ENCODE assay signal across 31 cellular contexts in genomic region chr12:24898606-24899005, GRCh38. TPM values are rescaled to one million over a fixed set of nuclear protein-coding genes. Genes with fewer than 3 reads are reported as not detected.
DNase-seq lines count a peak whose midpoint lies in the region; ATAC-seq and TF ChIP-seq lines count a peak whose summit lies in the region.
"Had no signal": no experiment of that assay in that cellular context is flagged by ENCODE, and none has a peak within 500 bp of the region (broad histone marks: within the 10 kb centered on the region; RNA-seq: fewer than 3 reads in every experiment).

No MANE protein-coding gene starts in this region.

- H2BK15ac ChIP-seq in IMR-90 (ENCODE audit: low read depth, low read length), result no peak overlapping the region

- H3K79me1 ChIP-seq in IMR-90 (ENCODE audit: low read depth in 1 of 2, low read length in 2 of 2), result peaks cover 27 to 79% of the 10 kb centered on the region in 2 experiments

- no peak overlapping the region for H4K8ac ChIP-seq in IMR-90 (ENCODE audit: low read depth in 2 of 2, low read length in 2 of 2)

- H3K9me3 ChIP-seq in IMR-90 (ENCODE audit: control insufficient read depth, insufficient read depth, low read length) (no peaks in the 10 kb centered on the region), neutrophil (no peaks in the 10 kb centered on the region)
- H3K9me3 ChIP-seq: esophagus squamous epithelium, gastrocnemius medialis, lower lobe of right lung, sigmoid colon, tibial nerve had no signal

- H2BK120ac ChIP-seq in IMR-90 (ENCODE audit: low read depth, low read length), result no peak overlapping the region

- peaks cover 21% of the 10 kb centered on the region for H3K9me1 ChIP-seq in IMR-90 (ENCODE audit: insufficient read depth, low read length)

- WGBS in IMR-90 (ENCODE audit: extremely low coverage in 2 of 2, insufficient read length in 1 of 2), 2 experiments, result no CpG with 5 or more reads among the region's 3 CpGs

- no peak overlapping the region for H4K91ac ChIP-seq in IMR-90 (ENCODE audit: insufficient read depth, low read depth, low read length)

- H4K20me1 ChIP-seq in IMR-90 (ENCODE audit: insufficient read depth, low read length), result peaks cover 46% of the 10 kb centered on the region

- TF ChIP-seq CTCF in IMR-90 (conservative IDR thresholded peaks at IDR 0.05; ENCODE audit: low read depth, low read length) (no peak), brain microvascular endothelial cell (IDR thresholded peaks at IDR 0.05; ENCODE audit: low read depth, low read length, missing control alignments) (no peak), neutrophil (IDR thresholded peaks at IDR 0.05) (no peak)

- peaks cover 2% of the 10 kb centered on the region for H3K36me3 ChIP-seq in IMR-90 (ENCODE audit: control insufficient read depth, insufficient read depth, low read length)
- H3K36me3 ChIP-seq in brain microvascular endothelial cell (replicated peaks), result no peaks in the 10 kb centered on the region
- H3K36me3 ChIP-seq in neutrophil, result no peaks in the 10 kb centered on the region
- H3K36me3 ChIP-seq: esophagus squamous epithelium, gastrocnemius medialis, lower lobe of right lung, sigmoid colon, tibial nerve had no signal

- H2AFZ ChIP-seq in IMR-90 (replicated peaks; ENCODE audit: low read length, poor library complexity), result no peak overlapping the region
- H2AFZ ChIP-seq: GM23338, hepatocyte, PC-9 had no signal

- no peak overlapping the region for H3K4me3 ChIP-seq in IMR-90 (ENCODE audit: insufficient read depth, low read depth, low read length)
- no peak overlapping the region for H3K4me3 ChIP-seq in brain microvascular endothelial cell (ENCODE audit: low read depth, low read length)
- no peak overlapping the region for H3K4me3 ChIP-seq in neutrophil (ENCODE audit: low read depth in 1 of 2, low read length in 1 of 2)
- H3K4me3 ChIP-seq: esophagus squamous epithelium, gastrocnemius medialis, GM23338, hepatocyte, lower lobe of right lung, PC-9, sigmoid colon, tibial nerve had no signal

- intact Hi-C loops in IMR-90 (cut with micrococcal nuclease) (no loop called here), sciatic nerve (cut with DNase I) (no loop called here)

- ATAC-seq in IMR-90 (ENCODE audit: low read depth), result no peak
- ATAC-seq in GM21619 (IDR thresholded peaks at IDR 0.05; ENCODE audit: unreplicated experiment), result no peak
- no peak for ATAC-seq in GM18858 (IDR thresholded peaks at IDR 0.05; ENCODE audit: unreplicated experiment)
- no peak for ATAC-seq in sciatic nerve
- ATAC-seq: GM23338; lower lobe of right lung; naive thymus-derived CD4-positive, alpha-beta T cell; Right ventricle myocardium inferior had no signal

- dilution Hi-C loops in IMR-90 (cut with HindIII; ENCODE audit: low sequenced_read_pairs, unreplicated experiment), result no loop called here

- no peak overlapping the region for H3K4ac ChIP-seq in IMR-90 (ENCODE audit: low read depth, low read length)

- BruUV-seq in IMR-90 (replicated peaks; lab: Mats Ljungman, UMichigan), result no TSS peak

- no peak overlapping the region for H3K23ac ChIP-seq in IMR-90 (ENCODE audit: low read depth, low read length)

- POLR2A ChIA-PET in IMR-90 (lab: Charles Lee; ENCODE audit: unreplicated experiment), result no interaction called here

- H2BK5ac ChIP-seq in IMR-90 (ENCODE audit: low read depth, low read length, poor library complexity, severe bottlenecking), result no peak overlapping the region

- no peak overlapping the region for H2AK5ac ChIP-seq in IMR-90 (ENCODE audit: low read depth, low read length)

- no peak overlapping the region for H3K56ac ChIP-seq in IMR-90 (ENCODE audit: extremely low read depth, insufficient read depth, low read length)

- TF ChIP-seq POLR2A in IMR-90 (IDR thresholded peaks at IDR 0.05; ENCODE audit: low read depth, low read length), result no peak

- TF ChIP-seq RAD21 in IMR-90 (IDR thresholded peaks at IDR 0.05; ENCODE audit: low read length), result no peak

- no peak overlapping the region for H2AK9ac ChIP-seq in IMR-90 (replicated peaks; ENCODE audit: low read depth, low read length, poor library complexity)

- no peak overlapping the region for H3K9ac ChIP-seq in IMR-90 (ENCODE audit: low read depth, low read length)
- H3K9ac ChIP-seq: KMS-11 had no signal

- H3K4me1 ChIP-seq in IMR-90 (ENCODE audit: control insufficient read depth, insufficient read depth, low read length), result peaks cover 25% of the 10 kb centered on the region
- peaks cover 52 to 56% of the 10 kb centered on the region in 2 experiments for H3K4me1 ChIP-seq in neutrophil (ENCODE audit: control insufficient read depth in 1 of 2, insufficient read depth in 1 of 2, low read depth in 1 of 2, low read length in 1 of 2)
- H3K4me1 ChIP-seq: gastrocnemius medialis had no signal

- DNase-seq in EL (peak; percentile 45), IMR-90 (no peak), brain microvascular endothelial cell (peak; percentile 24), sciatic nerve (ENCODE audit: low spot score) (no peak)
- DNase-seq: activated CD4-positive, alpha-beta T cell treated with anti-CD3 and anti-CD28 coated beads, Interleukin-2, amount 50 U/mL, for 1 hour; activated gamma-delta T cell treated with Interleukin-2 at 50 U/mL for 16 hours; activated naive CD8-positive, alpha-beta T cell treated with anti-CD3 and anti-CD28 coated beads, Interleukin-2, amount 10 ng/mL, durations not matched to agents 7 days and 5 days; activated T-cell treated with anti-CD3 and anti-CD28 coated beads, Interleukin-2, amount 50 U/mL, for 1 hour; C1 segment of cervical spinal cord; central memory CD4-positive, alpha-beta T cell; COR-L47; dermis blood vessel endothelial cell; esophagus squamous epithelium; gastrocnemius medialis; lower lobe of right lung; naive thymus-derived CD4-positive, alpha-beta T cell; NCI-H1436; NCI-H2081; NCI-H2227 treated with DMSO at 0.1 percent for 48 hours; NCI-H526; PC-9; sigmoid colon; stimulated activated CD4-positive, alpha-beta T cell treated with anti-CD3 and anti-CD28 coated beads, Interleukin-4, amount 100 ng/mL, for 4 hours had no signal

- CTCF ChIA-PET in IMR-90 (lab: Yijun Ruan, JAX), result no interaction called here

- H3K27ac ChIP-seq in IMR-90 (ENCODE audit: insufficient read depth, low read length), result peak overlapping the region; percentile 23; the same call in 1 of the 2 replicates
- H3K27ac ChIP-seq in brain microvascular endothelial cell, result no peak overlapping the region
- H3K27ac ChIP-seq in neutrophil, result peak overlapping the region; percentile 69
- H3K27ac ChIP-seq: esophagus squamous epithelium, gastrocnemius medialis, hepatocyte, KMS-11, lower lobe of right lung, PC-9, tibial nerve had no signal

- H2BK20ac ChIP-seq in IMR-90 (ENCODE audit: low read depth, low read length), result no peak overlapping the region

- no peak overlapping the region for H3K14ac ChIP-seq in IMR-90 (replicated peaks; ENCODE audit: low read depth, low read length)

- in situ Hi-C loops in IMR-90 (cut with MboI; ENCODE audit: low sequenced_read_pairs), result no loop called here
- in situ Hi-C loops in brain microvascular endothelial cell (cut with HindIII; ENCODE audit: low pct_ligation_motif_present, low sequenced_read_pairs), result no loop called here

- no peak overlapping the region for H3K18ac ChIP-seq in IMR-90 (ENCODE audit: low read depth, low read length)

- H3K4me2 ChIP-seq in IMR-90 (ENCODE audit: low read depth, low read length), result no peak overlapping the region
- H3K4me2 ChIP-seq: GM23338, hepatocyte, KMS-11, PC-9 had no signal

- H4K5ac ChIP-seq in IMR-90 (ENCODE audit: low read depth, low read length), result no peak overlapping the region

- H3K27me3 ChIP-seq in IMR-90 (ENCODE audit: control insufficient read depth, insufficient read depth, low read length) (no peaks in the 10 kb centered on the region), brain microvascular endothelial cell (replicated peaks) (no peaks in the 10 kb centered on the region), neutrophil (peaks cover 25% of the 10 kb centered on the region)

TF ChIP-seq in IMR-90, 13 proteins besides CTCF, POLR2A, EP300 and RAD21:
- 0 out of 2 replicates have a peak, but pooled peaks have one; percentile 12 for TF ChIP-seq FOS (IDR thresholded peaks at IDR 0.05; ENCODE audit: low read depth, low read length)
- no peak for TF ChIP-seq ELK1 (IDR thresholded peaks at IDR 0.05; ENCODE audit: borderline replicate concordance, low read depth, low read length)
- TF ChIP-seq RFX5 (IDR thresholded peaks at IDR 0.05; ENCODE audit: low read depth, low read length), result no peak
- TF ChIP-seq MAFK (IDR thresholded peaks at IDR 0.05; ENCODE audit: low read depth, low read length), result no peak
- TF ChIP-seq RCOR1 (IDR thresholded peaks at IDR 0.05; ENCODE audit: insufficient replicate concordance, low read length), result no peak
- no peak for TF ChIP-seq CHD1 (IDR thresholded peaks at IDR 0.05; ENCODE audit: low read depth, low read length)
- no peak for TF ChIP-seq CEBPB (IDR thresholded peaks at IDR 0.05; ENCODE audit: low read depth, low read length)
- TF ChIP-seq USF2 (IDR thresholded peaks at IDR 0.05; ENCODE audit: low read depth, low read length), result no peak
- no peak for TF ChIP-seq MXI1 (IDR thresholded peaks at IDR 0.05; ENCODE audit: borderline replicate concordance, low read depth, low read length)

RNA-seq across cellular contexts. Expression of gene BCAT1, which starts 50.3 kb away (rescaled TPM):
- 580 and 683 TPM in 2 replicates for total RNA-seq in IMR-90 (2012; rRNA removed)
- 21.3 and 30.4 TPM in 2 replicates for polyA plus RNA-seq in IMR-90 (2012; rRNA removed)
- 7.2 and 7.6 TPM in 2 replicates for polyA plus RNA-seq in IMR-90 (2012; cell fraction: cytosol; rRNA removed)
- 5.3 and 20.5 TPM in 2 replicates for polyA plus RNA-seq in IMR-90 (2012; cell fraction: nucleus; rRNA removed; ENCODE audit: low replicate concordance)
- 15.2 TPM for total RNA-seq in sciatic nerve

Comparison
In these comparisons a context has a peak if more than half of its experiments do, and no peak if none do; other contexts are left out.
1. DNase-seq: peak in EL (single experiment) and brain microvascular endothelial cell (single experiment); none in IMR-90 (single experiment) and sciatic nerve (single experiment).
2. RNA of gene BCAT1, which starts 50.3 kb away (total RNA-seq): 580 to 683 TPM in IMR-90; 15.2 TPM in sciatic nerve (single experiment); every median in the first group is over 10 times any median in the second.